In the genomic region with DNA sequence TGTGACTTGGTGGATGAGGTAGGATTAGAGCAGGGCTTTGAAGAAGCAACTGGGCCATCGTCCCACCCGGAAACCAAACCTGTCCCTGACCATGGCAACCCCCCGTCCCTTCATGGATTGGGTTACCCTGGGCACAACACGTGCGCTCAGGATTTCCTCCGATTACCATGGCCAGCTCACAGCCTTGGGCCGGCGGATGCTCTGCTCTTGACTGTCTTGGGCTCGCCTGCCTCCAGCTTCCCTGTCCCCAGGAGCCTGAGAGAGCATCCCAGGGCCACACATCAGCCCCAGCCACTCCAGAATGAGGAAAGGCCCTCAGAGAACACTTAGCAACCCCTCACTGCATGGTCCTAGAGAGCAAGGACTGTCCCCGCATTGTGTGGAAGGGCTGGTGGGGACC, we compare ENCODE assay signal across 28 cellular contexts. TPM values are rescaled to one million over a fixed set of nuclear protein-coding genes. Genes with fewer than 3 reads are reported as not detected.
"Had no signal": no experiment of that assay in that cellular context is flagged by ENCODE, and none has a peak within 500 bp of the region (broad histone marks: within the 10 kb centered on the region; RNA-seq: fewer than 3 reads in every experiment).

No MANE protein-coding gene starts in this region.

- H3K9me3 ChIP-seq: gastrocnemius medialis, heart right ventricle, left lung, psoas muscle, spleen, testis, transverse colon had no signal

- H3K27me3 ChIP-seq: dorsolateral prefrontal cortex, gastrocnemius medialis, testis, transverse colon had no signal

- FAIRE-seq: endometrium had no signal

- H3K4me3 Mint-ChIP-seq: naive B cell; nephron; stimulated activated naive B cell treated with anti-CD40 and anti-IgM and Interleukin-4, amounts not matched to agents 10 μg/mL and 1 μg/mL and 100 μg/mL, for 72 hours; stimulated activated naive CD8-positive, alpha-beta T cell treated with anti-CD3 and anti-CD28 coated beads, Interleukin-15, amount 100 ng/mL, for 72 hours had no signal

- DNase-seq: cortex of kidney; dorsolateral prefrontal cortex; effector CD8-positive, alpha-beta T cell; gastrocnemius medialis; heart right ventricle; hypothalamus; islet precursor cell; mesendoderm; naive B cell; psoas muscle; retina; spleen; stimulated activated CD4-positive, alpha-beta T cell treated with anti-CD3 and anti-CD28 coated beads, Interleukin-15, amount 100 ng/mL, for 24 hours; stimulated activated CD4-positive, alpha-beta T cell treated with anti-CD3 and anti-CD28 coated beads, Interleukin-1b, Interleukin-23, amount 100 ng/mL, for 48 hours; stimulated activated CD4-positive, alpha-beta T cell treated with anti-CD3 and anti-CD28 coated beads, Interleukin-4, amount 100 ng/mL, for 24 hours; stimulated activated naive B cell treated with anti-CD40 and anti-IgM and Interleukin-4, amounts not matched to agents 10 μg/mL and 1 μg/mL and 100 μg/mL, for 72 hours; stimulated activated naive CD8-positive, alpha-beta T cell treated with anti-CD3 and anti-CD28 coated beads, Interleukin-15, amount 100 ng/mL, for 72 hours; testis; transverse colon had no signal

- ATAC-seq: esophagus mucosa; gastrocnemius medialis; heart right ventricle; left lung; psoas muscle; sciatic nerve; stimulated activated naive CD8-positive, alpha-beta T cell treated with anti-CD3 and anti-CD28 coated beads, Interleukin-15, amount 100 ng/mL, for 72 hours had no signal

- H3K4me1 ChIP-seq: left lung had no signal

- H3K36me3 Mint-ChIP-seq: naive B cell had no signal

- H3K36me3 ChIP-seq: gastrocnemius medialis, heart right ventricle, left lung, spleen, transverse colon had no signal

- H3K27ac ChIP-seq: gastrocnemius medialis, left lung, psoas muscle, testis, transverse colon had no signal

- H3K4me3 ChIP-seq: dorsolateral prefrontal cortex, gastrocnemius medialis, heart right ventricle, left lung, psoas muscle, spleen, testis, transverse colon had no signal

RNA-seq across cellular contexts. Expression of a gene that starts 48.2 kb away (rescaled TPM):
- total RNA-seq: esophagus mucosa, gastrocnemius medialis, left lung, lung microvascular endothelial cell, omental fat pad, psoas muscle, subcutaneous adipose tissue had no signal
- polyA plus RNA-seq: fibroblast of lung, heart right ventricle had no signal
